Comparison of ENCODE assay signal across 21 cellular contexts in genomic region chr19:334296-335071, GRCh38. TPM values are rescaled to one million over a fixed set of nuclear protein-coding genes. Genes with fewer than 3 reads are reported as not detected.
DNase-seq lines count a peak whose midpoint lies in the region; ATAC-seq, FAIRE-seq and TF ChIP-seq lines count a peak whose summit lies in the region.
"Had no signal": no experiment of that assay in that cellular context is flagged by ENCODE, and none has a peak within 500 bp of the region (broad histone marks: within the 10 kb centered on the region; RNA-seq: fewer than 3 reads in every experiment).

No MANE protein-coding gene starts in this region.

- no peaks in the 10 kb centered on the region for H3K9me3 ChIP-seq in right atrium auricular region
- H3K9me3 ChIP-seq in osteoblast (ENCODE audit: low read depth, low read length): no peaks in the 10 kb centered on the region
- H3K9me3 ChIP-seq in upper lobe of right lung: no peaks in the 10 kb centered on the region
- no peaks in the 10 kb centered on the region for H3K9me3 ChIP-seq in MM.1S (replicated peaks; ENCODE audit: insufficient read depth, low read length)
- H3K9me3 ChIP-seq in H9 (ENCODE audit: control insufficient read depth, low read depth, low read length): no peaks in the 10 kb centered on the region

- intact Hi-C loops in Right ventricle myocardium superior (cut with DNase I) (no loop called here), upper lobe of right lung (cut with DNase I) (no loop called here)

- peaks cover 2 to 3% of the 10 kb centered on the region in 2 experiments; a peak in 3 of 4 replicates for H3K4me1 Mint-ChIP-seq in H9

- no peak overlapping the region for H4K91ac ChIP-seq in H9 (ENCODE audit: insufficient read length, low read depth, low read length)

- H3K27me3 Mint-ChIP-seq in H9 (ENCODE audit: low read depth): no peaks in the 10 kb centered on the region

- H2BK15ac ChIP-seq in H9 (ENCODE audit: low read depth, low read length): no peak overlapping the region

- H3K4ac ChIP-seq in H9 (ENCODE audit: low read depth, low read length): no peak overlapping the region

- no peak overlapping the region for H4K8ac ChIP-seq in H9 (replicated peaks; ENCODE audit: insufficient read length, low read depth, low read length)

- no peak overlapping the region for H3K27ac ChIP-seq in right atrium auricular region
- H3K27ac ChIP-seq in osteoblast (ENCODE audit: low read depth, low read length): no peak overlapping the region
- no peak overlapping the region for H3K27ac ChIP-seq in upper lobe of right lung
- H3K27ac ChIP-seq in MM.1S (ENCODE audit: low read length): no peak overlapping the region
- no peak overlapping the region for H3K27ac ChIP-seq in H9 (ENCODE audit: insufficient read length, low read depth, low read length)
- H3K27ac ChIP-seq: 22Rv1, KMS-11 had no signal

- H4K20me1 ChIP-seq in osteoblast (ENCODE audit: insufficient read depth, low read length) (peaks cover 54% of the 10 kb centered on the region), MM.1S (ENCODE audit: insufficient read depth, low read length) (no peaks in the 10 kb centered on the region), H9 (ENCODE audit: control insufficient read depth, insufficient read depth, insufficient read length) (no peaks in the 10 kb centered on the region)

- H2BK120ac ChIP-seq in H9 (ENCODE audit: low read depth, low read length, poor library complexity, severe bottlenecking): no peak overlapping the region

- peak; percentile 47 for FAIRE-seq in bronchial epithelial cell (lab: Jason Lieb, UNC)
- FAIRE-seq: GM19239, HepG2 had no signal

- H3K4me3 ChIP-seq in right atrium auricular region: no peak overlapping the region
- no peak overlapping the region for H3K4me3 ChIP-seq in bronchial epithelial cell (ENCODE audit: low read depth, low read length)
- H3K4me3 ChIP-seq in osteoblast (ENCODE audit: insufficient read depth, low read length): no peak overlapping the region
- no peak overlapping the region for H3K4me3 ChIP-seq in upper lobe of right lung
- no peak overlapping the region for H3K4me3 ChIP-seq in MM.1S (ENCODE audit: low read length)

- no CpG with 5 or more reads among the region's 19 CpGs for WGBS in H9 (ENCODE audit: extremely low coverage, insufficient read length, low lambda C conversion rate)

- no peak overlapping the region for H3K4me3 Mint-ChIP-seq in H9
- H3K4me3 Mint-ChIP-seq: CD14-positive monocyte had no signal

- H3K27me3 ChIP-seq in right atrium auricular region: no peaks in the 10 kb centered on the region
- no peaks in the 10 kb centered on the region for H3K27me3 ChIP-seq in bronchial epithelial cell (ENCODE audit: control insufficient read depth, insufficient read depth, low read length)
- H3K27me3 ChIP-seq in osteoblast (ENCODE audit: insufficient read depth, low read length): no peaks in the 10 kb centered on the region
- H3K27me3 ChIP-seq in upper lobe of right lung: no peaks in the 10 kb centered on the region
- H3K27me3 ChIP-seq in MM.1S (replicated peaks; ENCODE audit: insufficient read depth, low read length): peaks cover 79% of the 10 kb centered on the region
- H3K27me3 ChIP-seq in H9 (ENCODE audit: insufficient read depth, low read length): no peaks in the 10 kb centered on the region

- TF ChIP-seq CTCF in right atrium auricular region (IDR thresholded peaks at IDR 0.05) (no peak), bronchial epithelial cell (IDR thresholded peaks at IDR 0.05; ENCODE audit: insufficient read depth, low read length, severe bottlenecking) (no peak), osteoblast (IDR thresholded peaks at IDR 0.05; ENCODE audit: extremely low read depth, low read depth, low read length) (no peak), upper lobe of right lung (IDR thresholded peaks at IDR 0.05) (no peak), MM.1S (IDR thresholded peaks at IDR 0.05; ENCODE audit: low read length) (no peak), H9 (conservative IDR thresholded peaks at IDR 0.05) (no peak)

- H3K36me3 Mint-ChIP-seq in H9 (ENCODE audit: insufficient read depth in 1 of 3, low read depth in 3 of 3): peaks cover 39 to 56% (median 46%) of the 10 kb centered on the region in 3 experiments

- H3K9ac ChIP-seq in MM.1S (ENCODE audit: low read length) (no peak overlapping the region), H9 (ENCODE audit: extremely low read depth, insufficient read length, low read length) (no peak overlapping the region)
- H3K9ac ChIP-seq: KMS-11 had no signal

- ATAC-seq in Right ventricle myocardium superior (ENCODE audit: poor library complexity) (no peak), upper lobe of right lung (peak; percentile 10)

- no peak overlapping the region for H3K18ac ChIP-seq in H9 (ENCODE audit: insufficient read length, low read depth, low read length)

- no peaks in the 10 kb centered on the region for H3K23me2 ChIP-seq in H9 (ENCODE audit: insufficient read length, low read depth, low read length, poor library complexity, severe bottlenecking)

- H3K4me2 ChIP-seq in osteoblast (ENCODE audit: insufficient read depth, low read length): no peak overlapping the region
- H3K4me2 ChIP-seq in MM.1S (ENCODE audit: low read depth, low read length): no peak overlapping the region
- no peak overlapping the region for H3K4me2 ChIP-seq in H9 (ENCODE audit: insufficient read depth, insufficient read length, low read length)
- H3K4me2 ChIP-seq: KMS-11 had no signal

- H4K5ac ChIP-seq in H9 (ENCODE audit: insufficient read length, low read depth, low read length): no peak overlapping the region

- H2AK5ac ChIP-seq in H9 (ENCODE audit: insufficient read length, low read length): no peak overlapping the region

- H2BK20ac ChIP-seq in H9 (ENCODE audit: low read depth, low read length, poor library complexity, severe bottlenecking): no peak overlapping the region

- H2BK5ac ChIP-seq in H9 (ENCODE audit: insufficient read length, low read length): no peak overlapping the region

- H3K27ac Mint-ChIP-seq in H9: no peak overlapping the region

- no peak overlapping the region for H3K14ac ChIP-seq in H9 (ENCODE audit: insufficient read depth, low read length)

- H3K79me1 ChIP-seq in H9 (ENCODE audit: insufficient read depth, low read depth, low read length, poor library complexity, severe bottlenecking): peaks cover 3% of the 10 kb centered on the region

- H2BK12ac ChIP-seq in H9 (ENCODE audit: insufficient read length, low read depth, low read length): no peak overlapping the region

- no peaks in the 10 kb centered on the region for H3F3A ChIP-seq in MM.1S (ENCODE audit: insufficient read depth, low read length)

- H3T11ph ChIP-seq in H9 (ENCODE audit: low read length): no peak overlapping the region

- H3K56ac ChIP-seq in H9 (ENCODE audit: insufficient read length, low read depth, low read length): no peak overlapping the region

- DNase-seq in Right ventricle myocardium superior (peak; percentile 5), right atrium auricular region (ENCODE audit: low spot score) (no peak), bronchial epithelial cell (ENCODE audit: low read depth) (no peak), osteoblast (ENCODE audit: insufficient read length, low spot score, missing footprints) (peak; percentile 78), upper lobe of right lung (peak; percentile 40), MM.1S (no peak), H9 (no peak), NCI-H524 treated with DMSO at 0.1 percent for 48 hours (lab: John Stamatoyannopoulos, UW) (no peak)
- DNase-seq: DMS79 treated with DMSO at 0.1 percent for 48 hours, GOT3, NCI-H1417, NCI-H187, NCI-H2227 treated with DMSO at 0.1 percent for 48 hours, NCI-H510A treated with DMSO at 0.1 percent for 48 hours, SIG-M5 had no signal

- no peaks in the 10 kb centered on the region; a peak in 1 of 5 replicates for H3K9me3 Mint-ChIP-seq in H9

- no peak overlapping the region for H3K23ac ChIP-seq in H9 (ENCODE audit: insufficient read length, low read depth, low read length)

- H3K79me2 ChIP-seq in osteoblast (ENCODE audit: insufficient read depth, low read length): peaks cover 75% of the 10 kb centered on the region
- H3K79me2 ChIP-seq in MM.1S (ENCODE audit: low read length): no peaks in the 10 kb centered on the region
- H3K79me2 ChIP-seq in H9 (ENCODE audit: insufficient read depth, low read length): peaks cover 28% of the 10 kb centered on the region

- H2AFZ ChIP-seq in osteoblast (ENCODE audit: low read length) (no peak overlapping the region), MM.1S (ENCODE audit: low read length) (no peak overlapping the region), H9 (ENCODE audit: low read length) (no peak overlapping the region)

- H3K4me1 ChIP-seq in right atrium auricular region: peaks cover 0 to 4% of the 10 kb centered on the region in 2 donors
- peaks cover 6% of the 10 kb centered on the region for H3K4me1 ChIP-seq in osteoblast (ENCODE audit: insufficient read depth, low read length)
- H3K4me1 ChIP-seq in upper lobe of right lung: no peaks in the 10 kb centered on the region
- H3K4me1 ChIP-seq in MM.1S (ENCODE audit: low read length): no peaks in the 10 kb centered on the region
- no peaks in the 10 kb centered on the region for H3K4me1 ChIP-seq in H9 (ENCODE audit: insufficient read depth, low read length)

- peaks cover 28% of the 10 kb centered on the region for H3K36me3 ChIP-seq in right atrium auricular region
- peaks cover 10% of the 10 kb centered on the region for H3K36me3 ChIP-seq in bronchial epithelial cell (ENCODE audit: control insufficient read depth, insufficient read depth, low read length)
- H3K36me3 ChIP-seq in osteoblast (ENCODE audit: insufficient read depth, low read length): peaks cover 40% of the 10 kb centered on the region
- peaks cover 38% of the 10 kb centered on the region for H3K36me3 ChIP-seq in upper lobe of right lung
- H3K36me3 ChIP-seq in MM.1S (replicated peaks; ENCODE audit: insufficient read depth, low read length): no peaks in the 10 kb centered on the region

- no peaks in the 10 kb centered on the region for H3K9me2 ChIP-seq in MM.1S (replicated peaks; ENCODE audit: insufficient read depth, low read length)

RNA-seq across cellular contexts. Expression of gene MIER2, which starts 10.1 kb away (rescaled TPM):
- total RNA-seq in Right ventricle myocardium superior: 18.3 TPM
- 10 to 100 TPM; 15.2 to 22.4 TPM for total RNA-seq in right atrium auricular region
- 19.0 and 19.6 TPM in 2 replicates for total RNA-seq in bronchial epithelial cell
- 10.9 and 14.8 TPM in 2 replicates for total RNA-seq in osteoblast
- 43.1 TPM for total RNA-seq in upper lobe of right lung
- 60.5 TPM in 2 replicates for total RNA-seq in H9 (2021)

RNA-seq across cellular contexts. Expression of gene PLPP2, which starts 43.3 kb away (rescaled TPM):
- 0.56 TPM for total RNA-seq in Right ventricle myocardium superior
- total RNA-seq in right atrium auricular region: 1 to 10 TPM in 1 of 2 donors, under 1 TPM in 1; 0.82 to 3.3 TPM
- 39.8 and 86.9 TPM in 2 replicates for total RNA-seq in bronchial epithelial cell
- 1.1 and 1.5 TPM in 2 replicates for total RNA-seq in osteoblast
- total RNA-seq in upper lobe of right lung: 5.7 TPM
- 143 and 152 TPM in 2 replicates for total RNA-seq in H9 (2021)
- total RNA-seq: G401, HepG2 had no signal

Comparison
In these comparisons a context has a peak if more than half of its experiments do, and no peak if none do; other contexts are left out.
1. DNase-seq: peak in Right ventricle myocardium superior (single experiment), osteoblast (single experiment) and upper lobe of right lung (single experiment); none in right atrium auricular region (single experiment), bronchial epithelial cell (single experiment), MM.1S (single experiment), H9 (single experiment) and NCI-H524 treated with DMSO at 0.1 percent for 48 hours (single experiment).